23 cellular contexts compared by ENCODE assay signal in the genomic region with DNA sequence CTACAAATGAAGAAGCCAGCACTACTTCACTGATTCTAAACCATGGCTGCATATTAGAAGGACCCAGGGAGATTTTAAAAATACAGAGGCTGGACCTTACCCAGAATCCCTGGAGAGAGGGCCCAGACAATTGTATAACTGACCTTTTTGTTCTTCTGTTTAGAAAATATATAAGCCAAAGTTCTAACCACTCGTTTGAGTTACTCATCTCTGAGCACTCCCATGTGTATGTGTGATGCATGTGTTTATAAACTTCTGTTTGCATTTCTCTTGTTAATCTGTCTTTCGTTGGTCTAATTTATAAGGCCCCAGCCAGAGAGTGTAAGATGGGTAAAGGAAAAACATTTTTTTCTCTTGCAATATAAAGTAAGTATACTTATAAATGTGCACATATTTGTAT.
DNase-seq lines count a peak whose midpoint lies in the region; ATAC-seq and TF ChIP-seq lines count a peak whose summit lies in the region.
"Had no signal": no experiment of that assay in that cellular context is flagged by ENCODE, and none has a peak within 500 bp of the region (broad histone marks: within the 10 kb centered on the region; RNA-seq: fewer than 3 reads in every experiment).

No MANE protein-coding gene starts in this region.

- H3K4me1 ChIP-seq in fibroblast of lung (ENCODE audit: control insufficient read depth, extremely low read depth, insufficient read depth, low read length) = no peaks in the 10 kb centered on the region
- H3K4me1 ChIP-seq in muscle layer of colon (ENCODE audit: insufficient read depth, low read length) = peaks cover 14% of the 10 kb centered on the region
- H3K4me1 ChIP-seq: psoas muscle had no signal

- no peak overlapping the region for H3K4me2 ChIP-seq in fibroblast of lung (ENCODE audit: extremely low read depth, insufficient read depth, low read length)

- H3K9ac ChIP-seq in fibroblast of lung (ENCODE audit: insufficient read depth, low read length) = no peak overlapping the region
- no peak overlapping the region for H3K9ac ChIP-seq in muscle layer of colon (ENCODE audit: low read length)

- no peak for ATAC-seq in HG02870 (IDR thresholded peaks at IDR 0.05; ENCODE audit: unreplicated experiment)
- ATAC-seq: activated T-cell treated with anti-CD3 and anti-CD28 coated beads, Interleukin-2, amount 50 U/mL, for 4 hours; psoas muscle; T-helper 17 cell had no signal

- H3K4me3 ChIP-seq in AG04450 (ENCODE audit: low read depth, low read length) = no peak overlapping the region
- H3K4me3 ChIP-seq in MG63 = no peak overlapping the region
- no peak overlapping the region for H3K4me3 ChIP-seq in fibroblast of lung (replicated peaks in 1 of 4; ENCODE audit: control extremely low read depth in 1 of 4, insufficient read depth in 1 of 4, low read depth in 3 of 4, low read length in 4 of 4)
- no peak overlapping the region for H3K4me3 ChIP-seq in muscle layer of colon (ENCODE audit: low read depth in 1 of 2, low read length in 2 of 2)
- H3K4me3 ChIP-seq: cardiac muscle cell, psoas muscle, skin epidermis had no signal

- no peak for TF ChIP-seq CTCF in AG04450 (IDR thresholded peaks at IDR 0.05; ENCODE audit: low read depth, low read length)
- TF ChIP-seq CTCF in fibroblast of lung (conservative IDR thresholded peaks at IDR 0.05 in 1 of 2, IDR thresholded peaks at IDR 0.05 in 1 of 2; ENCODE audit: low read depth in 1 of 2, low read length in 2 of 2) = no peak
- TF ChIP-seq CTCF in GM10248 (IDR thresholded peaks at IDR 0.05; ENCODE audit: control extremely low read depth, extremely low read depth, low read depth, missing control alignments) = no peak

- H3K9me3 ChIP-seq in AG04450 (ENCODE audit: control insufficient read depth, insufficient read depth, low read length) (no peaks in the 10 kb centered on the region), MG63 (no peaks in the 10 kb centered on the region), fibroblast of lung (ENCODE audit: control insufficient read depth, insufficient read depth, low read depth, low read length) (no peaks in the 10 kb centered on the region), muscle layer of colon (ENCODE audit: low read length) (no peaks in the 10 kb centered on the region)
- H3K9me3 ChIP-seq: neutrophil, psoas muscle had no signal

- H4K20me1 ChIP-seq in fibroblast of lung (ENCODE audit: control insufficient read depth, extremely low read depth, insufficient read depth, low read length) = no peaks in the 10 kb centered on the region

- no peaks in the 10 kb centered on the region for H3K79me2 ChIP-seq in fibroblast of lung (ENCODE audit: control insufficient read depth, insufficient read depth, low read length)

- CTCF ChIA-PET in AG04450 (lab: Charles Lee) (no interaction called here), GM10248 (lab: Yijun Ruan, JAX) (no interaction called here)

- POLR2A ChIA-PET in AG04450 (lab: Yijun Ruan, JAX) = no interaction called here
- POLR2A ChIA-PET in GM10248 (lab: Yijun Ruan, JAX) = no interaction called here

- no peaks in the 10 kb centered on the region for H3K36me3 ChIP-seq in MG63
- H3K36me3 ChIP-seq in fibroblast of lung (ENCODE audit: control insufficient read depth, insufficient read depth, low read length) = no peaks in the 10 kb centered on the region
- no peaks in the 10 kb centered on the region for H3K36me3 ChIP-seq in muscle layer of colon (ENCODE audit: insufficient read depth, low read length)
- H3K36me3 ChIP-seq: cardiac muscle cell, neutrophil had no signal

- H3K27me3 ChIP-seq in AG04450 (ENCODE audit: control insufficient read depth, insufficient read depth, low read length) (no peaks in the 10 kb centered on the region), MG63 (no peaks in the 10 kb centered on the region), fibroblast of lung (ENCODE audit: control insufficient read depth, insufficient read depth, low read length) (no peaks in the 10 kb centered on the region), muscle layer of colon (ENCODE audit: control insufficient read depth in 1 of 2, insufficient read depth in 2 of 2, low read length in 2 of 2) (no peaks in the 10 kb centered on the region)
- H3K27me3 ChIP-seq: cardiac muscle cell, neutrophil had no signal

- peak; percentile 34 for DNase-seq in AG04450 (ENCODE audit: low read depth, low spot score)
- DNase-seq in MG63 = peak; percentile 25
- peak; percentile 42 to 68 for DNase-seq in fibroblast of lung (ENCODE audit: low read depth in 2 of 2)
- no peak for DNase-seq in NCI-H748 treated with DMSO at 0.1 percent for 48 hours (lab: John Stamatoyannopoulos, UW)
- DNase-seq in central memory CD4-positive, alpha-beta T cell = no peak
- DNase-seq in GM10248 (ENCODE audit: extremely low spot score) = no peak
- DNase-seq: 8988T; activated naive CD4-positive, alpha-beta T cell; activated T-cell treated with anti-CD3 and anti-CD28 coated beads, Interleukin-2, amount 50 U/mL, for 4 hours; AML-193; CD8-positive, alpha-beta memory T cell; Kasumi-1; NCI-H1092; NCI-H1930; NCI-H526 treated with DMSO at 0.1 percent for 48 hours; psoas muscle; substantia nigra; T-helper 17 cell had no signal

- H3K27ac ChIP-seq in AG04450 (ENCODE audit: low read depth, low read length) (peak overlapping the region; percentile 12), fibroblast of lung (ENCODE audit: insufficient read depth, low read length) (no peak overlapping the region), muscle layer of colon (ENCODE audit: low read depth, low read length) (peak overlapping the region; percentile 59)
- H3K27ac ChIP-seq: cardiac muscle cell, neutrophil, psoas muscle, skin epidermis had no signal

- H2AFZ ChIP-seq in fibroblast of lung (ENCODE audit: low read length) = no peak overlapping the region

Comparison
In these comparisons a context has a peak if more than half of its experiments do, and no peak if none do; other contexts are left out.
1. DNase-seq: peak in AG04450 (single experiment), MG63 (single experiment) and fibroblast of lung (2 of 2); none in NCI-H748 treated with DMSO at 0.1 percent for 48 hours (single experiment), central memory CD4-positive, alpha-beta T cell (single experiment) and GM10248 (single experiment).